Comparison of ENCODE assay signal across 1 cellular context in genomic region chr4:153501578-153501977, GRCh38.
TF ChIP-seq lines count a peak whose summit lies in the region.

No MANE protein-coding gene starts in this region.

TF ChIP-seq in K562, 482 proteins besides CTCF, POLR2A, EP300 and RAD21:
- TF ChIP-seq ETV6 (IDR thresholded peaks at IDR 0.05; ENCODE audit: borderline replicate concordance in 1 of 2, low read depth in 2 of 2, low read length in 1 of 2) (peak; percentile 50 to 60; a peak in 2 of 4 replicates), ETV6 (CRISPR knock-in tag; IDR thresholded peaks at IDR 0.05; ENCODE audit: borderline replicate concordance) (no peak), SLC30A9 (CRISPR knock-in tag; IDR thresholded peaks at IDR 0.05) (no peak), CBFA2T2 (conservative IDR thresholded peaks at IDR 0.05) (peak; percentile 69), RCOR1 (IDR thresholded peaks at IDR 0.05; ENCODE audit: borderline replicate concordance in 1 of 2, low read depth in 2 of 2, low read length in 2 of 2) (peak in 1 of 2 experiments; percentile 50; a peak in 1 of 4 replicates), DPF2 (IDR thresholded peaks at IDR 0.05) (0 out of 2 replicates have a peak, but pooled peaks have one; percentile 45), TFAM (CRISPR knock-in tag; conservative IDR thresholded peaks at IDR 0.05) (no peak), ZNF3 (CRISPR knock-in tag; IDR thresholded peaks at IDR 0.05) (no peak), TEAD4 (IDR thresholded peaks at IDR 0.05; ENCODE audit: low read length) (peak; percentile 63; the same call in 1 of the 2 replicates), TEAD4 (CRISPR knock-in tag; IDR thresholded peaks at IDR 0.05; ENCODE audit: borderline replicate concordance) (no peak), TRIM24 (IDR thresholded peaks at IDR 0.05) (no peak), TCF3 (CRISPR knock-in tag; IDR thresholded peaks at IDR 0.05) (peak; percentile 83), ASH1L (IDR thresholded peaks at IDR 0.05; ENCODE audit: borderline replicate concordance, low read depth, partially characterized antibody) (no peak), TGIF2 (CRISPR knock-in tag; IDR thresholded peaks at IDR 0.05) (no peak), MLLT1 (IDR thresholded peaks at IDR 0.05) (no peak), GATA2 (CRISPR knock-in tag; IDR thresholded peaks at IDR 0.05) (peak; percentile 44; the same call in 1 of the 2 replicates), NFIC (IDR thresholded peaks at IDR 0.05) (0 out of 2 replicates have a peak, but pooled peaks have one; percentile 10), STAT5A (IDR thresholded peaks at IDR 0.05; ENCODE audit: borderline replicate concordance, low read length) (0 out of 2 replicates have a peak, but pooled peaks have one; percentile 25), SMARCA4 (IDR thresholded peaks at IDR 0.05) (0 out of 2 replicates have a peak, but pooled peaks have one; percentile 30), LCOR (CRISPR knock-in tag; IDR thresholded peaks at IDR 0.05) (no peak), MECOM (CRISPR knock-in tag; IDR thresholded peaks at IDR 0.05) (peak; percentile 87), POLR2AphosphoS5 (IDR thresholded peaks at IDR 0.05; ENCODE audit: control insufficient read depth, insufficient read depth, low read depth, low read length) (peak; percentile 43; the same call in 1 of the 2 replicates), ZNF668 (CRISPR knock-in tag; IDR thresholded peaks at IDR 0.05) (no peak), CTBP1 (IDR thresholded peaks at IDR 0.05; ENCODE audit: borderline replicate concordance) (peak; percentile 33; the same call in 1 of the 2 replicates), ARID1B (IDR thresholded peaks at IDR 0.05) (peak; percentile 66), RBM17 (IDR thresholded peaks at IDR 0.05; ENCODE audit: borderline replicate concordance, low read depth, low read length) (no peak), ESRRB (CRISPR knock-in tag; IDR thresholded peaks at IDR 0.05; ENCODE audit: borderline replicate concordance) (no peak), GABPB1 (CRISPR knock-in tag; IDR thresholded peaks at IDR 0.05) (no peak), IRF2 (CRISPR knock-in tag; IDR thresholded peaks at IDR 0.05) (no peak), ZNF696 (CRISPR knock-in tag; conservative IDR thresholded peaks at IDR 0.05) (no peak), RBM22 (IDR thresholded peaks at IDR 0.05; ENCODE audit: low read depth, low read length, poor library complexity, severe bottlenecking) (no peak), TAL1 (IDR thresholded peaks at IDR 0.05) (peak; percentile 64), SRSF3 (IDR thresholded peaks at IDR 0.05; ENCODE audit: insufficient read depth, low read length) (no peak), HOMEZ (CRISPR knock-in tag; IDR thresholded peaks at IDR 0.05) (no peak), PRPF4 (IDR thresholded peaks at IDR 0.05; ENCODE audit: insufficient read depth, low read depth, low read length, poor library complexity, severe bottlenecking) (no peak), MYNN (IDR thresholded peaks at IDR 0.05) (no peak), MYNN (CRISPR knock-in tag; IDR thresholded peaks at IDR 0.05) (no peak), CBFA2T3 (IDR thresholded peaks at IDR 0.05) (peak; percentile 84), TAF15 (IDR thresholded peaks at IDR 0.05; ENCODE audit: low read depth, low read length) (no peak), NCOR1 (IDR thresholded peaks at IDR 0.05) (peak; percentile 56; the same call in 1 of the 2 replicates), ZEB2 (IDR thresholded peaks at IDR 0.05) (0 out of 2 replicates have a peak, but pooled peaks have one; percentile 28), ZNF197 (CRISPR knock-in tag; IDR thresholded peaks at IDR 0.05; ENCODE audit: low read depth) (no peak), EP400 (IDR thresholded peaks at IDR 0.05) (no peak), MEIS2 (IDR thresholded peaks at IDR 0.05; ENCODE audit: partially characterized antibody) (peak; percentile 35), ZC3H4 (CRISPR knock-in tag; IDR thresholded peaks at IDR 0.05; ENCODE audit: borderline replicate concordance) (no peak)
- TF ChIP-seq, protein P1, sequence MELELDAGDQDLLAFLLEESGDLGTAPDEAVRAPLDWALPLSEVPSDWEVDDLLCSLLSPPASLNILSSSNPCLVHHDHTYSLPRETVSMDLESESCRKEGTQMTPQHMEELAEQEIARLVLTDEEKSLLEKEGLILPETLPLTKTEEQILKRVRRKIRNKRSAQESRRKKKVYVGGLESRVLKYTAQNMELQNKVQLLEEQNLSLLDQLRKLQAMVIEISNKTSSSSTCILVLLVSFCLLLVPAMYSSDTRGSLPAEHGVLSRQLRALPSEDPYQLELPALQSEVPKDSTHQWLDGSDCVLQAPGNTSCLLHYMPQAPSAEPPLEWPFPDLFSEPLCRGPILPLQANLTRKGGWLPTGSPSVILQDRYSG (tag; conservative IDR thresholded peaks at IDR 0.05; ENCODE audit: low read depth), result no peak
- TF ChIP-seq, protein P2, sequence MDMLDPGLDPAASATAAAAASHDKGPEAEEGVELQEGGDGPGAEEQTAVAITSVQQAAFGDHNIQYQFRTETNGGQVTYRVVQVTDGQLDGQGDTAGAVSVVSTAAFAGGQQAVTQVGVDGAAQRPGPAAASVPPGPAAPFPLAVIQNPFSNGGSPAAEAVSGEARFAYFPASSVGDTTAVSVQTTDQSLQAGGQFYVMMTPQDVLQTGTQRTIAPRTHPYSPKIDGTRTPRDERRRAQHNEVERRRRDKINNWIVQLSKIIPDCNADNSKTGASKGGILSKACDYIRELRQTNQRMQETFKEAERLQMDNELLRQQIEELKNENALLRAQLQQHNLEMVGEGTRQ (CRISPR knock-in tag; IDR thresholded peaks at IDR 0.05), result no peak
- TF ChIP-seq, protein P3, sequence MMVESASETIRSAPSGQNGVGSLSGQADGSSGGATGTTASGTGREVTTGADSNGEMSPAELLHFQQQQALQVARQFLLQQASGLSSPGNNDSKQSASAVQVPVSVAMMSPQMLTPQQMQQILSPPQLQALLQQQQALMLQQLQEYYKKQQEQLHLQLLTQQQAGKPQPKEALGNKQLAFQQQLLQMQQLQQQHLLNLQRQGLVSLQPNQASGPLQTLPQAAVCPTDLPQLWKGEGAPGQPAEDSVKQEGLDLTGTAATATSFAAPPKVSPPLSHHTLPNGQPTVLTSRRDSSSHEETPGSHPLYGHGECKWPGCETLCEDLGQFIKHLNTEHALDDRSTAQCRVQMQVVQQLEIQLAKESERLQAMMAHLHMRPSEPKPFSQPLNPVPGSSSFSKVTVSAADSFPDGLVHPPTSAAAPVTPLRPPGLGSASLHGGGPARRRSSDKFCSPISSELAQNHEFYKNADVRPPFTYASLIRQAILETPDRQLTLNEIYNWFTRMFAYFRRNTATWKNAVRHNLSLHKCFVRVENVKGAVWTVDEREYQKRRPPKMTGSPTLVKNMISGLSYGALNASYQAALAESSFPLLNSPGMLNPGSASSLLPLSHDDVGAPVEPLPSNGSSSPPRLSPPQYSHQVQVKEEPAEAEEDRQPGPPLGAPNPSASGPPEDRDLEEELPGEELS (CRISPR knock-in tag; IDR thresholded peaks at IDR 0.05; ENCODE audit: borderline replicate concordance), result no peak
- TF ChIP-seq, protein P4, sequence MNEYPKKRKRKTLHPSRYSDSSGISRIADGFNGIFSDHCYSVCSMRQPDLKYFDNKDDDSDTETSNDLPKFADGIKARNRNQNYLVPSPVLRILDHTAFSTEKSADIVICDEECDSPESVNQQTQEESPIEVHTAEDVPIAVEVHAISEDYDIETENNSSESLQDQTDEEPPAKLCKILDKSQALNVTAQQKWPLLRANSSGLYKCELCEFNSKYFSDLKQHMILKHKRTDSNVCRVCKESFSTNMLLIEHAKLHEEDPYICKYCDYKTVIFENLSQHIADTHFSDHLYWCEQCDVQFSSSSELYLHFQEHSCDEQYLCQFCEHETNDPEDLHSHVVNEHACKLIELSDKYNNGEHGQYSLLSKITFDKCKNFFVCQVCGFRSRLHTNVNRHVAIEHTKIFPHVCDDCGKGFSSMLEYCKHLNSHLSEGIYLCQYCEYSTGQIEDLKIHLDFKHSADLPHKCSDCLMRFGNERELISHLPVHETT (CRISPR knock-in tag; conservative IDR thresholded peaks at IDR 0.05 in 1 of 2, IDR thresholded peaks at IDR 0.05 in 1 of 2), result no peak
- TF ChIP-seq, protein P5, sequence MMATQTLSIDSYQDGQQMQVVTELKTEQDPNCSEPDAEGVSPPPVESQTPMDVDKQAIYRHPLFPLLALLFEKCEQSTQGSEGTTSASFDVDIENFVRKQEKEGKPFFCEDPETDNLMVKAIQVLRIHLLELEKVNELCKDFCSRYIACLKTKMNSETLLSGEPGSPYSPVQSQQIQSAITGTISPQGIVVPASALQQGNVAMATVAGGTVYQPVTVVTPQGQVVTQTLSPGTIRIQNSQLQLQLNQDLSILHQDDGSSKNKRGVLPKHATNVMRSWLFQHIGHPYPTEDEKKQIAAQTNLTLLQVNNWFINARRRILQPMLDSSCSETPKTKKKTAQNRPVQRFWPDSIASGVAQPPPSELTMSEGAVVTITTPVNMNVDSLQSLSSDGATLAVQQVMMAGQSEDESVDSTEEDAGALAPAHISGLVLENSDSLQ (IDR thresholded peaks at IDR 0.05), result peak; percentile 39; the same call in 1 of the 2 replicates
- TF ChIP-seq, protein P6, sequence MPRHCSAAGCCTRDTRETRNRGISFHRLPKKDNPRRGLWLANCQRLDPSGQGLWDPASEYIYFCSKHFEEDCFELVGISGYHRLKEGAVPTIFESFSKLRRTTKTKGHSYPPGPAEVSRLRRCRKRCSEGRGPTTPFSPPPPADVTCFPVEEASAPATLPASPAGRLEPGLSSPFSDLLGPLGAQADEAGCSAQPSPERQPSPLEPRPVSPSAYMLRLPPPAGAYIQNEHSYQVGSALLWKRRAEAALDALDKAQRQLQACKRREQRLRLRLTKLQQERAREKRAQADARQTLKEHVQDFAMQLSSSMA (CRISPR knock-in tag; IDR thresholded peaks at IDR 0.05), result no peak
- TF ChIP-seq, protein P7, sequence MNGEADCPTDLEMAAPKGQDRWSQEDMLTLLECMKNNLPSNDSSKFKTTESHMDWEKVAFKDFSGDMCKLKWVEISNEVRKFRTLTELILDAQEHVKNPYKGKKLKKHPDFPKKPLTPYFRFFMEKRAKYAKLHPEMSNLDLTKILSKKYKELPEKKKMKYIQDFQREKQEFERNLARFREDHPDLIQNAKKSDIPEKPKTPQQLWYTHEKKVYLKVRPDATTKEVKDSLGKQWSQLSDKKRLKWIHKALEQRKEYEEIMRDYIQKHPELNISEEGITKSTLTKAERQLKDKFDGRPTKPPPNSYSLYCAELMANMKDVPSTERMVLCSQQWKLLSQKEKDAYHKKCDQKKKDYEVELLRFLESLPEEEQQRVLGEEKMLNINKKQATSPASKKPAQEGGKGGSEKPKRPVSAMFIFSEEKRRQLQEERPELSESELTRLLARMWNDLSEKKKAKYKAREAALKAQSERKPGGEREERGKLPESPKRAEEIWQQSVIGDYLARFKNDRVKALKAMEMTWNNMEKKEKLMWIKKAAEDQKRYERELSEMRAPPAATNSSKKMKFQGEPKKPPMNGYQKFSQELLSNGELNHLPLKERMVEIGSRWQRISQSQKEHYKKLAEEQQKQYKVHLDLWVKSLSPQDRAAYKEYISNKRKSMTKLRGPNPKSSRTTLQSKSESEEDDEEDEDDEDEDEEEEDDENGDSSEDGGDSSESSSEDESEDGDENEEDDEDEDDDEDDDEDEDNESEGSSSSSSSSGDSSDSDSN (IDR thresholded peaks at IDR 0.05; ENCODE audit: borderline replicate concordance in 1 of 2, low read depth in 2 of 2, low read length in 2 of 2), result no peak
